In the genomic region with DNA sequence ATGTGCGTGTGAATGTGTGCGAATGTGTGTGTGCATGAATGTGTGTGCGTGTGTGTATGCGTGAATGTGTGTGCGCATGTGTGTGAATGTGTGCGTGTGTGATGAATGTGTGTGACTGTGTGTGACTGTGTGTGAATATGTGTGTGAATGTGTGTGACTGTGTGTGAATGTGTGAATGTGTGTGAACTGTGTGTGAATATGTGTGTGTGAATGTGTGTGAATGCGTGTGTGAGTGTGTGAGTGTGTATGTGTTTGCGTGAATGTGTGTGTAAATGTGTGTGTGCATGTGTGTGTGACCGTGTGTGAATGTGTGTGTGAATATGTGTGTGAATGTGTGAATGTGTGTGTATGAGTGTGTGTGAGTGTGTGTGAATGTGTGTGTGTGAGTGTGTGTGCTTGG, we compare ENCODE assay signal across 2 cellular contexts.
TF ChIP-seq lines count a peak whose summit lies in the region.

No MANE protein-coding gene starts in this region.

TF ChIP-seq in HEK293, 187 proteins besides CTCF, POLR2A, EP300 and RAD21 (continued from another document):
- TF ChIP-seq ZSCAN5A (tag by site-specific recombination; IDR thresholded peaks at IDR 0.05) (no peak), ZNF791 (tag by site-specific recombination; IDR thresholded peaks at IDR 0.05) (no peak), ZNF266 (tag by site-specific recombination; IDR thresholded peaks at IDR 0.05; ENCODE audit: low read depth) (no peak), IKZF3 (tag by site-specific recombination; IDR thresholded peaks at IDR 0.05) (no peak), ZNF221 (tag by site-specific recombination; IDR thresholded peaks at IDR 0.05; ENCODE audit: borderline replicate concordance) (no peak)
- TF ChIP-seq, protein P1, sequence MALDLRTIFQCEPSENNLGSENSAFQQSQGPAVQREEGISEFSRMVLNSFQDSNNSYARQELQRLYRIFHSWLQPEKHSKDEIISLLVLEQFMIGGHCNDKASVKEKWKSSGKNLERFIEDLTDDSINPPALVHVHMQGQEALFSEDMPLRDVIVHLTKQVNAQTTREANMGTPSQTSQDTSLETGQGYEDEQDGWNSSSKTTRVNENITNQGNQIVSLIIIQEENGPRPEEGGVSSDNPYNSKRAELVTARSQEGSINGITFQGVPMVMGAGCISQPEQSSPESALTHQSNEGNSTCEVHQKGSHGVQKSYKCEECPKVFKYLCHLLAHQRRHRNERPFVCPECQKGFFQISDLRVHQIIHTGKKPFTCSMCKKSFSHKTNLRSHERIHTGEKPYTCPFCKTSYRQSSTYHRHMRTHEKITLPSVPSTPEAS (tag by site-specific recombination; IDR thresholded peaks at IDR 0.05): peak; percentile 94

TF ChIP-seq in GM12878, 131 proteins besides CTCF, POLR2A, EP300 and RAD21:
- peak; percentile 42 for TF ChIP-seq PBX3 (IDR thresholded peaks at IDR 0.05; ENCODE audit: insufficient replicate concordance, low read depth, low read length)
- TF ChIP-seq NBN (IDR thresholded peaks at IDR 0.05): peak; percentile 58; the same call in 1 of the 2 replicates
- TF ChIP-seq TAF1 (IDR thresholded peaks at IDR 0.05; ENCODE audit: borderline replicate concordance, low read depth, low read length): no peak
- TF ChIP-seq, protein P2, sequence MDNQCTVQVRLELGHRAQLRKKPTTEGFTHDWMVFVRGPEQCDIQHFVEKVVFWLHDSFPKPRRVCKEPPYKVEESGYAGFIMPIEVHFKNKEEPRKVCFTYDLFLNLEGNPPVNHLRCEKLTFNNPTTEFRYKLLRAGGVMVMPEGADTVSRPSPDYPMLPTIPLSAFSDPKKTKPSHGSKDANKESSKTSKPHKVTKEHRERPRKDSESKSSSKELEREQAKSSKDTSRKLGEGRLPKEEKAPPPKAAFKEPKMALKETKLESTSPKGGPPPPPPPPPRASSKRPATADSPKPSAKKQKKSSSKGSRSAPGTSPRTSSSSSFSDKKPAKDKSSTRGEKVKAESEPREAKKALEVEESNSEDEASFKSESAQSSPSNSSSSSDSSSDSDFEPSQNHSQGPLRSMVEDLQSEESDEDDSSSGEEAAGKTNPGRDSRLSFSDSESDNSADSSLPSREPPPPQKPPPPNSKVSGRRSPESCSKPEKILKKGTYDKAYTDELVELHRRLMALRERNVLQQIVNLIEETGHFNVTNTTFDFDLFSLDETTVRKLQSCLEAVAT (IDR thresholded peaks at IDR 0.05): 0 out of 2 replicates have a peak, but pooled peaks have one; percentile 42
- TF ChIP-seq, protein P3, sequence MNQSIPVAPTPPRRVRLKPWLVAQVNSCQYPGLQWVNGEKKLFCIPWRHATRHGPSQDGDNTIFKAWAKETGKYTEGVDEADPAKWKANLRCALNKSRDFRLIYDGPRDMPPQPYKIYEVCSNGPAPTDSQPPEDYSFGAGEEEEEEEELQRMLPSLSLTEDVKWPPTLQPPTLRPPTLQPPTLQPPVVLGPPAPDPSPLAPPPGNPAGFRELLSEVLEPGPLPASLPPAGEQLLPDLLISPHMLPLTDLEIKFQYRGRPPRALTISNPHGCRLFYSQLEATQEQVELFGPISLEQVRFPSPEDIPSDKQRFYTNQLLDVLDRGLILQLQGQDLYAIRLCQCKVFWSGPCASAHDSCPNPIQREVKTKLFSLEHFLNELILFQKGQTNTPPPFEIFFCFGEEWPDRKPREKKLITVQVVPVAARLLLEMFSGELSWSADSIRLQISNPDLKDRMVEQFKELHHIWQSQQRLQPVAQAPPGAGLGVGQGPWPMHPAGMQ (IDR thresholded peaks at IDR 0.05; ENCODE audit: borderline replicate concordance): peak; percentile 24; the same call in 1 of the 2 replicates
- peak; percentile 40; the same call in 1 of the 2 replicates for TF ChIP-seq NFIC (IDR thresholded peaks at IDR 0.05; ENCODE audit: low read depth, low read length)
- 0 out of 2 replicates have a peak, but pooled peaks have one; percentile 7 for TF ChIP-seq ZNF622 (IDR thresholded peaks at IDR 0.05)
- TF ChIP-seq EGR1 (IDR thresholded peaks at IDR 0.05; ENCODE audit: borderline replicate concordance in 1 of 2, low read depth in 2 of 2, low read length in 2 of 2): no peak
- TF ChIP-seq BCL3 (IDR thresholded peaks at IDR 0.05; ENCODE audit: borderline replicate concordance, insufficient read depth, low read depth, low read length, poor library complexity, severe bottlenecking): peak; percentile 82
- no peak for TF ChIP-seq CUX1 (IDR thresholded peaks at IDR 0.05; ENCODE audit: insufficient replicate concordance, low read depth, low read length)
- peak; percentile 98 for TF ChIP-seq HDGF (IDR thresholded peaks at IDR 0.05)
- peak; percentile 14 for TF ChIP-seq E4F1 (IDR thresholded peaks at IDR 0.05; ENCODE audit: borderline replicate concordance, partially characterized antibody)
